In the genomic region with DNA sequence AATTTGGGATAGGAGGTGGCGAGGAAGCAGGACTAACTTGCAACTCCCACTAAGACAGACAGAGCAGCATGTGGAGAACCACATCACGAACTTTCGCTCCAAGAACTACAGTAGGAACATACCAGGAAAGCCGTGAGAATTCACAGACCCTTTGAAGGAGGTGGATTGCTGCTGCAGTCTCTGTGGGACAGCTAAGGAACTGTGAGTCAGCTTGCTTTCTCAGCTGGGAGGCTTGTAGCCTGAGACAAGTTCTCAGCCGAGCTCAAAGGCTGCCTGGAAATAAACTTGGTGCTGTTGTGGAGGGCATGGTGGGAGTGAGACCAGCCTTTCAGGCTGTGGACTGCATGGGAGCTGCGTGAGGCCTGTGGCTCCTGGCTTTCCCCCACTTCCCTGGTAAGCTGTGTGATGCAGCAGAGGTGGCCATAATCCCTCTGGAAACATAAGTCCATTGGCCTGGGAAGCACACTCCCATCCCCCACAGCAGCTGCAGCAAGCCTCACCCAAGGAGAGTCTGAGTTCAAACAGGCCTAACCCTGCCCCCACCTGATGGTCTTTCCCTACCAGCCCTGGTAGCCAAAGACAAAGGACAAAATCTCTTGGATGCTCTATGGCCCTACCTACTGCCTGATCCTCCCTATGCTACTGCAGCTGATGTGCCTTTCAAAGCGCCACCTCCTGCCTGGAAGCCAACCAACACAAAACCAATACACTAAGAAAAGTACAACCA, we compare ENCODE assay signal across 16 cellular contexts.
DNase-seq lines count a peak whose midpoint lies in the region; ATAC-seq and TF ChIP-seq lines count a peak whose summit lies in the region.
"Had no signal": no experiment of that assay in that cellular context is flagged by ENCODE, and none has a peak within 500 bp of the region (broad histone marks: within the 10 kb centered on the region; RNA-seq: fewer than 3 reads in every experiment).

No MANE protein-coding gene starts in this region.

- peak overlapping the region; percentile 49 for H2AFZ ChIP-seq in ACC112 (ENCODE audit: low read length, unreplicated experiment)

- intact Hi-C loops in upper lobe of right lung (cut with DNase I): no loop called here
- intact Hi-C loops in Caco-2 (cut with micrococcal nuclease; ENCODE audit: unreplicated experiment): no loop called here

- H3K27ac ChIP-seq in ACC112 (ENCODE audit: low read depth, low read length) (no peak overlapping the region), upper lobe of right lung (no peak overlapping the region)
- H3K27ac ChIP-seq: heart left ventricle, lower lobe of right lung, ovary, Peyer's patch, vagina had no signal

- H3K36me3 Mint-ChIP-seq in HFFc6 (ENCODE audit: low read depth) (no peaks in the 10 kb centered on the region), Caco-2 (ENCODE audit: insufficient read depth, unreplicated experiment) (no peaks in the 10 kb centered on the region)
- H3K36me3 Mint-ChIP-seq in activated CD4-positive, alpha-beta T cell treated with anti-CD3 and anti-CD28 coated beads, Interleukin-2, amount 10 ng/mL, durations not matched to agents 7 days and 5 days (ENCODE audit: low read depth): no peaks in the 10 kb centered on the region

- H3K9me3 Mint-ChIP-seq in HFFc6 (peaks cover 6% of the 10 kb centered on the region; the same call in 1 of the 2 replicates), Caco-2 (ENCODE audit: unreplicated experiment) (peaks cover 18% of the 10 kb centered on the region)
- no peaks in the 10 kb centered on the region for H3K9me3 Mint-ChIP-seq in activated CD4-positive, alpha-beta T cell treated with anti-CD3 and anti-CD28 coated beads, Interleukin-2, amount 10 ng/mL, durations not matched to agents 7 days and 5 days

- peak; percentile 29 for DNase-seq in HFFc6
- DNase-seq in astrocyte of the spinal cord (ENCODE audit: low read depth, low spot score): peak; percentile 99
- peak; percentile 49 for DNase-seq in iris pigment epithelial cell (ENCODE audit: low read depth)
- DNase-seq in upper lobe of right lung: no peak
- no peak for DNase-seq in Caco-2
- DNase-seq in activated CD4-positive, alpha-beta T cell treated with anti-CD3 and anti-CD28 coated beads, Interleukin-2, amount 10 ng/mL, durations not matched to agents 7 days and 5 days: no peak
- no peak for DNase-seq in NCI-H69 (lab: John Stamatoyannopoulos, UW)
- DNase-seq: activated naive CD4-positive, alpha-beta T cell treated with Interleukin-2 at 50 U/mL for 16 hours; DND-41; heart left ventricle; lower lobe of right lung; ovary; Peyer's patch had no signal

- H3K9me3 ChIP-seq in upper lobe of right lung (no peaks in the 10 kb centered on the region), Caco-2 (peaks cover 8% of the 10 kb centered on the region; the same call in 1 of the 2 replicates)
- H3K9me3 ChIP-seq: ovary, vagina had no signal

- H3K27me3 ChIP-seq in ACC112 (ENCODE audit: insufficient read depth, low read length) (no peaks in the 10 kb centered on the region), upper lobe of right lung (no peaks in the 10 kb centered on the region), Caco-2 (replicated peaks; ENCODE audit: control insufficient read depth, insufficient read depth, low read length) (no peaks in the 10 kb centered on the region)
- H3K27me3 ChIP-seq: heart left ventricle, ovary, Peyer's patch, vagina had no signal

- H3K79me2 ChIP-seq in ACC112 (ENCODE audit: control insufficient read depth, insufficient read depth, low read length, unreplicated experiment): no peaks in the 10 kb centered on the region

- H3K36me3 ChIP-seq in ACC112 (ENCODE audit: insufficient read depth, low read length) (no peaks in the 10 kb centered on the region), upper lobe of right lung (no peaks in the 10 kb centered on the region), Caco-2 (ENCODE audit: control insufficient read depth, insufficient read depth, low read length) (no peaks in the 10 kb centered on the region)
- H3K36me3 ChIP-seq: heart left ventricle, lower lobe of right lung, ovary, Peyer's patch, vagina had no signal

- POLR2A ChIA-PET in Caco-2 (lab: Charles Lee): no interaction called here
- POLR2A ChIA-PET in activated CD4-positive, alpha-beta T cell treated with anti-CD3 and anti-CD28 coated beads, Interleukin-2, amount 10 ng/mL, durations not matched to agents 7 days and 5 days (lab: Charles Lee): no interaction called here

- TF ChIP-seq CTCF in HFFc6 (IDR thresholded peaks at IDR 0.05) (no peak), astrocyte of the spinal cord (IDR thresholded peaks at IDR 0.05; ENCODE audit: low read depth, low read length) (no peak), upper lobe of right lung (IDR thresholded peaks at IDR 0.05) (no peak), Caco-2 (IDR thresholded peaks at IDR 0.05; ENCODE audit: insufficient read depth in 1 of 2, low read depth in 1 of 2, low read length in 1 of 2, severe bottlenecking in 1 of 2, unreplicated experiment in 1 of 2) (no peak)

- CTCF ChIA-PET in Caco-2 (lab: Charles Lee): no interaction called here
- CTCF ChIA-PET in activated CD4-positive, alpha-beta T cell treated with anti-CD3 and anti-CD28 coated beads, Interleukin-2, amount 10 ng/mL, durations not matched to agents 7 days and 5 days (lab: Charles Lee): no interaction called here

- in situ Hi-C loops in astrocyte of the spinal cord (cut with HindIII; ENCODE audit: low sequenced_read_pairs): no loop called here

- H3K4me3 Mint-ChIP-seq in HFFc6 (no peak overlapping the region), Caco-2 (ENCODE audit: unreplicated experiment) (no peak overlapping the region)
- H3K4me3 Mint-ChIP-seq in activated CD4-positive, alpha-beta T cell treated with anti-CD3 and anti-CD28 coated beads, Interleukin-2, amount 10 ng/mL, durations not matched to agents 7 days and 5 days: no peak overlapping the region
- H3K4me3 Mint-ChIP-seq: dendritic cell treated with granulocyte-macrophage colony-stimulating factor and Interleukin-4, amounts not matched to agents 40 ng/mL and 50 ng/mL, for 4 days had no signal

- no TSS peak for BruUV-seq in Caco-2 (replicated peaks; lab: Mats Ljungman, UMichigan)

- H3K27me3 Mint-ChIP-seq in HFFc6 (ENCODE audit: insufficient read depth) (no peaks in the 10 kb centered on the region), Caco-2 (ENCODE audit: insufficient read depth, unreplicated experiment) (peaks cover 3% of the 10 kb centered on the region)
- no peaks in the 10 kb centered on the region for H3K27me3 Mint-ChIP-seq in activated CD4-positive, alpha-beta T cell treated with anti-CD3 and anti-CD28 coated beads, Interleukin-2, amount 10 ng/mL, durations not matched to agents 7 days and 5 days
- H3K27me3 Mint-ChIP-seq: dendritic cell treated with granulocyte-macrophage colony-stimulating factor and Interleukin-4, amounts not matched to agents 40 ng/mL and 50 ng/mL, for 4 days had no signal

- H3K4me1 ChIP-seq in ACC112 (ENCODE audit: control insufficient read depth, insufficient read depth, low read length, unreplicated experiment) (peaks cover 13% of the 10 kb centered on the region), upper lobe of right lung (no peaks in the 10 kb centered on the region), Caco-2 (no peaks in the 10 kb centered on the region)
- H3K4me1 ChIP-seq: heart left ventricle, lower lobe of right lung, Peyer's patch, vagina had no signal

- ATAC-seq in upper lobe of right lung: no peak
- ATAC-seq: lower lobe of right lung had no signal

- H3K4me3 ChIP-seq in ACC112 (ENCODE audit: low read depth, low read length): no peak overlapping the region
- H3K4me3 ChIP-seq in astrocyte of the spinal cord (ENCODE audit: low read depth, low read length): no peak overlapping the region
- H3K4me3 ChIP-seq in upper lobe of right lung: no peak overlapping the region
- H3K4me3 ChIP-seq in Caco-2 (ENCODE audit: low read depth, low read length): no peak overlapping the region
- H3K4me3 ChIP-seq: heart left ventricle, lower lobe of right lung, ovary, Peyer's patch, vagina had no signal

- H3K4me1 Mint-ChIP-seq in HFFc6 (ENCODE audit: low read depth) (peaks cover 29% of the 10 kb centered on the region; the same call in 1 of the 2 replicates), Caco-2 (ENCODE audit: low read depth, unreplicated experiment) (no peaks in the 10 kb centered on the region)
- H3K4me1 Mint-ChIP-seq in activated CD4-positive, alpha-beta T cell treated with anti-CD3 and anti-CD28 coated beads, Interleukin-2, amount 10 ng/mL, durations not matched to agents 7 days and 5 days: no peaks in the 10 kb centered on the region

- H3K27ac Mint-ChIP-seq in HFFc6 (peak overlapping the region; percentile 68; the same call in 1 of the 2 replicates), Caco-2 (ENCODE audit: unreplicated experiment) (no peak overlapping the region)
- H3K27ac Mint-ChIP-seq in activated CD4-positive, alpha-beta T cell treated with anti-CD3 and anti-CD28 coated beads, Interleukin-2, amount 10 ng/mL, durations not matched to agents 7 days and 5 days: no peak overlapping the region
- H3K27ac Mint-ChIP-seq: dendritic cell treated with granulocyte-macrophage colony-stimulating factor and Interleukin-4, amounts not matched to agents 40 ng/mL and 50 ng/mL, for 4 days had no signal

Comparison
In these comparisons a context has a peak if more than half of its experiments do, and no peak if none do; other contexts are left out.
1. DNase-seq: peak in HFFc6 (single experiment), astrocyte of the spinal cord (single experiment) and iris pigment epithelial cell (single experiment); none in upper lobe of right lung (single experiment), Caco-2 (0 of 2), activated CD4-positive, alpha-beta T cell treated with anti-CD3 and anti-CD28 coated beads, Interleukin-2, amount 10 ng/mL, durations not matched to agents 7 days and 5 days (single experiment) and NCI-H69 (single experiment).